ENCODE assay signal across 16 cellular contexts in genomic region chr4:185082549-185082948, GRCh38.
DNase-seq lines count a peak whose midpoint lies in the region; ATAC-seq and TF ChIP-seq lines count a peak whose summit lies in the region.
"Had no signal": no experiment of that assay in that cellular context is flagged by ENCODE, and none has a peak within 500 bp of the region (broad histone marks: within the 10 kb centered on the region; RNA-seq: fewer than 3 reads in every experiment).

No MANE protein-coding gene starts in this region.

- intact Hi-C loops in CD14-positive monocyte (cut with micrococcal nuclease), result no loop called here

- peak; percentile 52 to 68 for DNase-seq in AML-193 (lab: John Stamatoyannopoulos, UW)
- peak; percentile 69 to 78 for DNase-seq in Kasumi-1 (lab: John Stamatoyannopoulos, UW)
- peak; percentile 20 for DNase-seq in SIG-M5 treated with dmso at 0.1 percent for 504 hours (lab: John Stamatoyannopoulos, UW; ENCODE audit: unreplicated experiment)
- DNase-seq in foreskin fibroblast, result peak; percentile 7 to 50
- DNase-seq in HK-2 (ENCODE audit: unreplicated experiment), result no peak
- no peak for DNase-seq in CD14-positive monocyte (ENCODE audit: low spot score)
- DNase-seq in natural killer cell treated with Interleukin-12 subunit alpha and Interleukin-12 subunit beta and Interleukin-15 and Interleukin-18, amount 100 ng/mL, for 72 hours (ENCODE audit: low spot score), result no peak
- DNase-seq: activated CD4-positive, alpha-beta T cell treated with anti-CD3 and anti-CD28 coated beads, Interleukin-2, amount 50 U/mL, for 4 hours; activated naive CD4-positive, alpha-beta T cell treated with Interleukin-2 at 50 U/mL for 16 hours; cerebellar nuclear complex; DMS 273 treated with DMSO at 0.1 percent for 48 hours; NCI-H1694; NK-92 treated with Interleukin-12 subunit alpha and Interleukin-12 subunit beta, amount 100 ng/mL, for 24 hours; substantia nigra; T-helper 1 cell had no signal

- TF ChIP-seq CTCF in foreskin fibroblast (IDR thresholded peaks at IDR 0.05; ENCODE audit: low read depth, low read length) (no peak), CD14-positive monocyte (IDR thresholded peaks at IDR 0.05) (no peak)

- H3K27me3 Mint-ChIP-seq in CD14-positive monocyte (ENCODE audit: low read depth in 3 of 3), result peaks cover 4 to 15% (median 9%) of the 10 kb centered on the region in 3 donors
- peaks cover 28 to 57% of the 10 kb centered on the region in 2 donors for H3K27me3 Mint-ChIP-seq in natural killer cell treated with Interleukin-12 subunit alpha and Interleukin-12 subunit beta and Interleukin-15 and Interleukin-18, amount 100 ng/mL, for 72 hours

- H3K36me3 Mint-ChIP-seq in CD14-positive monocyte, result no peaks in the 10 kb centered on the region
- H3K36me3 Mint-ChIP-seq in natural killer cell treated with Interleukin-12 subunit alpha and Interleukin-12 subunit beta and Interleukin-15 and Interleukin-18, amount 100 ng/mL, for 72 hours, result no peaks in the 10 kb centered on the region

- no peak overlapping the region for H3K4me3 Mint-ChIP-seq in CD14-positive monocyte
- H3K4me3 Mint-ChIP-seq in natural killer cell treated with Interleukin-12 subunit alpha and Interleukin-12 subunit beta and Interleukin-15 and Interleukin-18, amount 100 ng/mL, for 72 hours, result no peak overlapping the region

- no peak overlapping the region for H3K4me3 ChIP-seq in foreskin fibroblast (ENCODE audit: low read depth in 1 of 2, low read length in 2 of 2)

- peak overlapping the region in 1 of 7 donors; percentile 34 for H3K27ac Mint-ChIP-seq in CD14-positive monocyte
- H3K27ac Mint-ChIP-seq in natural killer cell treated with Interleukin-12 subunit alpha and Interleukin-12 subunit beta and Interleukin-15 and Interleukin-18, amount 100 ng/mL, for 72 hours, result no peak overlapping the region

- no peaks in the 10 kb centered on the region for H3K9me3 Mint-ChIP-seq in CD14-positive monocyte
- no peaks in the 10 kb centered on the region for H3K9me3 Mint-ChIP-seq in natural killer cell treated with Interleukin-12 subunit alpha and Interleukin-12 subunit beta and Interleukin-15 and Interleukin-18, amount 100 ng/mL, for 72 hours

- peaks cover 8% of the 10 kb centered on the region for H3K4me1 Mint-ChIP-seq in CD14-positive monocyte
- H3K4me1 Mint-ChIP-seq in natural killer cell treated with Interleukin-12 subunit alpha and Interleukin-12 subunit beta and Interleukin-15 and Interleukin-18, amount 100 ng/mL, for 72 hours (ENCODE audit: low read depth in 2 of 2), result no peaks in the 10 kb centered on the region

- ATAC-seq in natural killer cell treated with Interleukin-12 subunit alpha and Interleukin-12 subunit beta and Interleukin-15 and Interleukin-18, amount 100 ng/mL, for 72 hours, result no peak
- ATAC-seq in GM21390 (IDR thresholded peaks at IDR 0.05; ENCODE audit: unreplicated experiment), result no peak

Comparison
In these comparisons a context has a peak if more than half of its experiments do, and no peak if none do; other contexts are left out.
1. DNase-seq: peak in AML-193 (2 of 2), Kasumi-1 (2 of 2), SIG-M5 treated with dmso at 0.1 percent for 504 hours (single experiment) and foreskin fibroblast (2 of 2); none in HK-2 (single experiment), CD14-positive monocyte (single experiment) and natural killer cell treated with Interleukin-12 subunit alpha and Interleukin-12 subunit beta and Interleukin-15 and Interleukin-18, amount 100 ng/mL, for 72 hours (single experiment).